In the genomic region with DNA sequence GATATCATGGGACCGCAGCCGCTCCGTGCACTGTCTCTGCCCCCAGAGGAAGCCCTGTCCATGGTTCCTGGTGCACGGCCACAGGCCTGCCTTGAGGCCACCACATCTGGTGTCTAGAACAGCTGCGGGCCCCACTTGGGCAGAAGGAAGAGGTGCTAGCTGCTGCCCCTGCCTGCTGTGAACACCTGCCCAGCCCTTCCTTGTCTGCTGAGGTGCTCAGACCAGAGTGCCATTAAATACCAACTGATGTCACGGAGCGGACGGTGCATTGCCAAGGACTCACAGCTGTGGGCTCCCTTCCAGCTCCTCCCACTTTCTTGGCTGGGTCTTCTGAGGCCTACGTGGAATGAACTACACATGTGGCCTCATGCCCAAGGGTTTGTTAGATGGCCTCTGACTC, we compare ENCODE assay signal across 11 cellular contexts.
DNase-seq lines count a peak whose midpoint lies in the region; ATAC-seq and TF ChIP-seq lines count a peak whose summit lies in the region.
"Had no signal": no experiment of that assay in that cellular context is flagged by ENCODE, and none has a peak within 500 bp of the region (broad histone marks: within the 10 kb centered on the region; RNA-seq: fewer than 3 reads in every experiment).

No MANE protein-coding gene starts in this region.

- H3K27ac Mint-ChIP-seq in activated B cell treated with CpG ODN at 0.5 μM for 24 hours: peak overlapping the region; percentile 92
- H3K27ac Mint-ChIP-seq in activated T-helper 2 cell treated with anti-CD3 and anti-CD28 coated beads, Interferon-gamma antibody, Interleukin-2, Interleukin-4, amounts not matched to agents 10 μg/mL and 5 μg/mL and 100 μg/mL, durations not matched to agents 14 hours and 24 hours and 36 hours: no peak overlapping the region
- no peak overlapping the region for H3K27ac Mint-ChIP-seq in CD4-positive, alpha-beta memory T cell
- H3K27ac Mint-ChIP-seq: activated naive CD8-positive, alpha-beta T cell treated with anti-CD3 and anti-CD28 coated beads, Interleukin-2, amount 10 ng/mL, durations not matched to agents 7 days and 5 days had no signal

- H3K4me3 Mint-ChIP-seq in activated B cell treated with CpG ODN at 0.5 μM for 24 hours: peak overlapping the region; percentile 62
- H3K4me3 Mint-ChIP-seq in activated T-helper 2 cell treated with anti-CD3 and anti-CD28 coated beads, Interferon-gamma antibody, Interleukin-2, Interleukin-4, amounts not matched to agents 10 μg/mL and 5 μg/mL and 100 μg/mL, durations not matched to agents 14 hours and 24 hours and 36 hours (ENCODE audit: low read depth): no peak overlapping the region
- H3K4me3 Mint-ChIP-seq in CD4-positive, alpha-beta memory T cell: no peak overlapping the region
- H3K4me3 Mint-ChIP-seq: activated naive CD8-positive, alpha-beta T cell treated with anti-CD3 and anti-CD28 coated beads, Interleukin-2, amount 10 ng/mL, durations not matched to agents 7 days and 5 days had no signal

- no peaks in the 10 kb centered on the region for H3K9me3 ChIP-seq in CD4-positive, alpha-beta memory T cell (ENCODE audit: control insufficient read depth in 1 of 2, low read length in 2 of 2)
- no peaks in the 10 kb centered on the region for H3K9me3 ChIP-seq in esophagus muscularis mucosa

- no peak overlapping the region for H3K4me3 ChIP-seq in CD4-positive, alpha-beta memory T cell (ENCODE audit: low read length in 2 of 2)
- no peak overlapping the region for H3K4me3 ChIP-seq in esophagus muscularis mucosa

- no peak overlapping the region for H3K27ac ChIP-seq in CD4-positive, alpha-beta memory T cell (ENCODE audit: low read depth, low read length)
- no peak overlapping the region for H3K27ac ChIP-seq in esophagus muscularis mucosa (replicated peaks in 1 of 4)

- H3K27me3 Mint-ChIP-seq in activated B cell treated with CpG ODN at 0.5 μM for 24 hours: no peaks in the 10 kb centered on the region
- H3K27me3 Mint-ChIP-seq in activated T-helper 2 cell treated with anti-CD3 and anti-CD28 coated beads, Interferon-gamma antibody, Interleukin-2, Interleukin-4, amounts not matched to agents 10 μg/mL and 5 μg/mL and 100 μg/mL, durations not matched to agents 14 hours and 24 hours and 36 hours (ENCODE audit: low read depth): no peaks in the 10 kb centered on the region
- H3K27me3 Mint-ChIP-seq in CD4-positive, alpha-beta memory T cell: no peaks in the 10 kb centered on the region
- H3K27me3 Mint-ChIP-seq: activated naive CD8-positive, alpha-beta T cell treated with anti-CD3 and anti-CD28 coated beads, Interleukin-2, amount 10 ng/mL, durations not matched to agents 7 days and 5 days had no signal

- no peak for TF ChIP-seq EP300 in esophagus muscularis mucosa (IDR thresholded peaks at IDR 0.05)

- H3K4me1 ChIP-seq in CD4-positive, alpha-beta memory T cell (ENCODE audit: insufficient read depth, low read length): no peaks in the 10 kb centered on the region
- H3K4me1 ChIP-seq in esophagus muscularis mucosa: peaks cover 0 to 28% (median 20%) of the 10 kb centered on the region in 4 donors

- no peak for TF ChIP-seq POLR2A in esophagus muscularis mucosa (IDR thresholded peaks at IDR 0.05; ENCODE audit: low read depth)

- H3K27me3 ChIP-seq in CD4-positive, alpha-beta memory T cell (ENCODE audit: insufficient read depth, low read length): no peaks in the 10 kb centered on the region
- H3K27me3 ChIP-seq in esophagus muscularis mucosa: no peaks in the 10 kb centered on the region

- POLR2A ChIA-PET in activated B cell treated with CpG ODN at 0.5 μM for 24 hours (lab: Charles Lee): interaction anchor here (0.5 to 9.5 kb wide), 18 partner anchors 10 to 475 kb away, joined by 3 to 192 read pairs (median 4); no protein-coding TSS in a partner anchor
- POLR2A ChIA-PET in CD4-positive, alpha-beta memory T cell (lab: Charles Lee; ENCODE audit: partially characterized antibody): no interaction called here

- 69% methylated on average over 5 of the region's 9 CpGs for WGBS in esophagus muscularis mucosa

- H3K4me1 Mint-ChIP-seq in activated B cell treated with CpG ODN at 0.5 μM for 24 hours: peaks cover 83% of the 10 kb centered on the region
- H3K4me1 Mint-ChIP-seq in activated T-helper 2 cell treated with anti-CD3 and anti-CD28 coated beads, Interferon-gamma antibody, Interleukin-2, Interleukin-4, amounts not matched to agents 10 μg/mL and 5 μg/mL and 100 μg/mL, durations not matched to agents 14 hours and 24 hours and 36 hours (ENCODE audit: low read depth): peaks cover 13% of the 10 kb centered on the region
- peaks cover 0 to 11% (median 8%) of the 10 kb centered on the region in 4 donors for H3K4me1 Mint-ChIP-seq in CD4-positive, alpha-beta memory T cell

- no peak for TF ChIP-seq CTCF in activated B cell treated with CpG ODN at 0.5 μM for 24 hours (IDR thresholded peaks at IDR 0.05)
- no peak for TF ChIP-seq CTCF in esophagus muscularis mucosa (IDR thresholded peaks at IDR 0.05)

- CTCF ChIA-PET in activated B cell treated with CpG ODN at 0.5 μM for 24 hours (lab: Charles Lee): interaction anchor here (0.6 to 1.7 kb wide), 4 partner anchors 11 to 325 kb away, joined by 3 to 9 read pairs (median 7); no protein-coding TSS in a partner anchor
- CTCF ChIA-PET in CD4-positive, alpha-beta memory T cell (lab: Charles Lee; ENCODE audit: partially characterized antibody): no interaction called here

- peak; percentile 81 for DNase-seq in DMS53 (lab: John Stamatoyannopoulos, UW)
- DNase-seq in activated B cell treated with CpG ODN at 0.5 μM for 24 hours: no peak
- peak; percentile 40 for DNase-seq in myocyte (ENCODE audit: low read depth)
- no peak for DNase-seq in activated T-helper 2 cell treated with anti-CD3 and anti-CD28 coated beads, Interferon-gamma antibody, Interleukin-2, Interleukin-4, amounts not matched to agents 10 μg/mL and 5 μg/mL and 100 μg/mL, durations not matched to agents 14 hours and 24 hours and 36 hours (ENCODE audit: low spot score)
- no peak for DNase-seq in CD4-positive, alpha-beta memory T cell
- DNase-seq in esophagus muscularis mucosa (ENCODE audit: extremely low spot score): no peak
- DNase-seq: activated CD4-positive, alpha-beta T cell treated with anti-CD3 and anti-CD28 coated beads for 48 hours; activated naive CD8-positive, alpha-beta T cell treated with anti-CD3 and anti-CD28 coated beads, Interleukin-2, amount 10 ng/mL, durations not matched to agents 7 days and 5 days; DND-41 had no signal

- peaks cover under 1% of the 10 kb centered on the region for H3K36me3 ChIP-seq in CD4-positive, alpha-beta memory T cell (ENCODE audit: insufficient read depth, low read length)
- H3K36me3 ChIP-seq in esophagus muscularis mucosa: no peaks in the 10 kb centered on the region

- H3K36me3 Mint-ChIP-seq in activated B cell treated with CpG ODN at 0.5 μM for 24 hours (ENCODE audit: low read depth): peaks cover 10% of the 10 kb centered on the region
- H3K36me3 Mint-ChIP-seq in activated T-helper 2 cell treated with anti-CD3 and anti-CD28 coated beads, Interferon-gamma antibody, Interleukin-2, Interleukin-4, amounts not matched to agents 10 μg/mL and 5 μg/mL and 100 μg/mL, durations not matched to agents 14 hours and 24 hours and 36 hours (ENCODE audit: low read depth): peaks cover 3% of the 10 kb centered on the region
- peaks cover 2 to 8% of the 10 kb centered on the region in 2 donors for H3K36me3 Mint-ChIP-seq in CD4-positive, alpha-beta memory T cell

- H3K9me3 Mint-ChIP-seq in activated B cell treated with CpG ODN at 0.5 μM for 24 hours: no peaks in the 10 kb centered on the region
- H3K9me3 Mint-ChIP-seq in activated T-helper 2 cell treated with anti-CD3 and anti-CD28 coated beads, Interferon-gamma antibody, Interleukin-2, Interleukin-4, amounts not matched to agents 10 μg/mL and 5 μg/mL and 100 μg/mL, durations not matched to agents 14 hours and 24 hours and 36 hours: no peaks in the 10 kb centered on the region
- H3K9me3 Mint-ChIP-seq in CD4-positive, alpha-beta memory T cell: no peaks in the 10 kb centered on the region
- H3K9me3 Mint-ChIP-seq: activated naive CD8-positive, alpha-beta T cell treated with anti-CD3 and anti-CD28 coated beads, Interleukin-2, amount 10 ng/mL, durations not matched to agents 7 days and 5 days had no signal

- intact Hi-C loops in activated B cell treated with CpG ODN at 0.5 μM for 24 hours (cut with micrococcal nuclease): loop anchor here (2.0 to 5.0 kb wide), 3 partner anchors 59 to 365 kb away; a partner anchor contains a TSS
- intact Hi-C loops in activated T-helper 2 cell treated with anti-CD3 and anti-CD28 coated beads, Interferon-gamma antibody, Interleukin-2, Interleukin-4, amounts not matched to agents 10 μg/mL and 5 μg/mL and 100 μg/mL, durations not matched to agents 14 hours and 24 hours and 36 hours (cut with micrococcal nuclease): no loop called here
- intact Hi-C loops in CD4-positive, alpha-beta memory T cell (cut with micrococcal nuclease): no loop called here
- intact Hi-C loops in esophagus muscularis mucosa (cut with DNase I): no loop called here

- ATAC-seq in HG02763 (IDR thresholded peaks at IDR 0.05; ENCODE audit: unreplicated experiment) (peak; percentile 7), activated B cell treated with CpG ODN at 0.5 μM for 24 hours (ENCODE audit: low read depth) (peak; percentile 7), GM21619 (IDR thresholded peaks at IDR 0.05; ENCODE audit: unreplicated experiment) (no peak)

Comparison
In these comparisons a context has a peak if more than half of its experiments do, and no peak if none do; other contexts are left out.
1. DNase-seq: peak in DMS53 (single experiment) and myocyte (single experiment); none in activated B cell treated with CpG ODN at 0.5 μM for 24 hours (single experiment), activated T-helper 2 cell treated with anti-CD3 and anti-CD28 coated beads, Interferon-gamma antibody, Interleukin-2, Interleukin-4, amounts not matched to agents 10 μg/mL and 5 μg/mL and 100 μg/mL, durations not matched to agents 14 hours and 24 hours and 36 hours (single experiment), CD4-positive, alpha-beta memory T cell (0 of 5) and esophagus muscularis mucosa (single experiment).